In genomic region chr14:20791199-20791996, GRCh38 we compare ENCODE assay signal across 18 cellular contexts. TPM values are rescaled to one million over a fixed set of nuclear protein-coding genes. Genes with fewer than 3 reads are reported as not detected.
DNase-seq lines count a peak whose midpoint lies in the region; ATAC-seq and TF ChIP-seq lines count a peak whose summit lies in the region.
"Had no signal": no experiment of that assay in that cellular context is flagged by ENCODE, and none has a peak within 500 bp of the region (broad histone marks: within the 10 kb centered on the region; RNA-seq: fewer than 3 reads in every experiment).

No MANE protein-coding gene starts in this region.

- H3K9ac ChIP-seq in endodermal cell (ENCODE audit: extremely low read depth, low read length, poor library complexity, severe bottlenecking) = no peak overlapping the region

- H3K27ac Mint-ChIP-seq in GM23338 (peak overlapping the region; percentile 17; the same call in 1 of the 2 replicates), endodermal cell (peak overlapping the region; percentile 62), type B pancreatic cell (peak overlapping the region; percentile 60)
- H3K27ac Mint-ChIP-seq: CD8-positive, alpha-beta memory T cell had no signal

- H3K27me3 Mint-ChIP-seq in GM23338 (ENCODE audit: insufficient read depth, low read depth, poor library complexity) (peaks cover 4% of the 10 kb centered on the region), endodermal cell (ENCODE audit: insufficient read depth) (no peaks in the 10 kb centered on the region), type B pancreatic cell (no peaks in the 10 kb centered on the region)
- H3K27me3 Mint-ChIP-seq: CD8-positive, alpha-beta memory T cell had no signal

- H3F3A ChIP-seq in GM23338 (replicated peaks; ENCODE audit: low read depth) = no peaks in the 10 kb centered on the region

- H3K27me3 ChIP-seq in GM23338 (ENCODE audit: insufficient read depth) (no peaks in the 10 kb centered on the region), endodermal cell (ENCODE audit: control insufficient read depth, insufficient read depth, low read length, poor library complexity, severe bottlenecking) (no peaks in the 10 kb centered on the region)
- H3K27me3 ChIP-seq: Peyer's patch had no signal

- no peaks in the 10 kb centered on the region for H3K79me2 ChIP-seq in GM23338 (replicated peaks; ENCODE audit: insufficient read depth)

- no peak for DNase-seq in GM23338 (ENCODE audit: low spot score)
- DNase-seq in NOMO-1 treated with DMSO at 0.1 percent for 48 hours (lab: John Stamatoyannopoulos, UW; ENCODE audit: unreplicated experiment) = peak; percentile 90
- no peak for DNase-seq in endodermal cell
- DNase-seq in type B pancreatic cell (ENCODE audit: extremely low spot score, unreplicated experiment) = no peak
- no peak for DNase-seq in cardiac septum (ENCODE audit: low spot score)
- no peak for DNase-seq in NCI-H1417 (lab: John Stamatoyannopoulos, UW)
- no peak for DNase-seq in HCEC 1CT
- DNase-seq: CD8-positive, alpha-beta memory T cell; GF-D8; H7; Kasumi-1; NCI-H1048; NCI-H1694; NCI-H69; NK-92 treated with Interleukin-12 subunit alpha and Interleukin-12 subunit beta, amount 100 ng/mL, for 24 hours; Peyer's patch; SHP77 treated with DMSO at 0.1 percent for 48 hours had no signal

- H3K9me2 ChIP-seq in GM23338 (ENCODE audit: insufficient read depth) = no peaks in the 10 kb centered on the region

- H3K4me1 Mint-ChIP-seq in GM23338 (peaks cover 28% of the 10 kb centered on the region), endodermal cell (peaks cover 56% of the 10 kb centered on the region), type B pancreatic cell (ENCODE audit: unreplicated experiment) (no peaks in the 10 kb centered on the region)

- intact Hi-C loops in cardiac septum (cut with DNase I) = no loop called here

- H3K4me3 Mint-ChIP-seq in GM23338 (no peak overlapping the region), endodermal cell (no peak overlapping the region), type B pancreatic cell (peak overlapping the region; percentile 59)
- H3K4me3 Mint-ChIP-seq: CD8-positive, alpha-beta memory T cell had no signal

- H3K9me3 Mint-ChIP-seq in GM23338 (no peaks in the 10 kb centered on the region), endodermal cell (no peaks in the 10 kb centered on the region), type B pancreatic cell (peaks cover 4% of the 10 kb centered on the region)
- H3K9me3 Mint-ChIP-seq: CD8-positive, alpha-beta memory T cell had no signal

- H3K27ac ChIP-seq in GM23338 (ENCODE audit: low read depth) (no peak overlapping the region), endodermal cell (ENCODE audit: low read depth, low read length) (no peak overlapping the region)
- H3K27ac ChIP-seq: Peyer's patch had no signal

- H2AFZ ChIP-seq in GM23338 = peak overlapping the region; percentile 61; the same call in 1 of the 2 replicates

- H3K4me2 ChIP-seq in GM23338 = no peak overlapping the region

- no peak for ATAC-seq in GM23338

- TF ChIP-seq CTCF in GM23338 (conservative IDR thresholded peaks at IDR 0.05; ENCODE audit: low read depth in 2 of 2) = no peak
- no peak for TF ChIP-seq CTCF in endodermal cell (conservative IDR thresholded peaks at IDR 0.05)
- no peak for TF ChIP-seq CTCF in type B pancreatic cell (conservative IDR thresholded peaks at IDR 0.05)

- H3K36me3 Mint-ChIP-seq in GM23338 (ENCODE audit: low read depth) (no peaks in the 10 kb centered on the region), endodermal cell (ENCODE audit: low read depth) (no peaks in the 10 kb centered on the region), type B pancreatic cell (peaks cover 3% of the 10 kb centered on the region)

- H4K20me1 ChIP-seq in GM23338 (replicated peaks; ENCODE audit: insufficient read depth) = no peaks in the 10 kb centered on the region

- 78 to 82% methylated on average over 5 to 8 of the region's 9 CpGs for WGBS in endodermal cell (ENCODE audit: insufficient coverage in 1 of 2, insufficient read length in 1 of 2), 2 experiments

- H3K9me3 ChIP-seq in endodermal cell (ENCODE audit: control insufficient read depth, low read length) = no peaks in the 10 kb centered on the region
- H3K9me3 ChIP-seq: Peyer's patch had no signal

- H3K4me3 ChIP-seq in GM23338 (no peak overlapping the region), endodermal cell (ENCODE audit: low read length) (no peak overlapping the region)
- H3K4me3 ChIP-seq: Peyer's patch had no signal

- H3K4me1 ChIP-seq in GM23338 (ENCODE audit: insufficient read depth) (peaks cover 14% of the 10 kb centered on the region), endodermal cell (ENCODE audit: control insufficient read depth, insufficient read depth, low read length) (peaks cover 18% of the 10 kb centered on the region)
- H3K4me1 ChIP-seq: Peyer's patch had no signal

- no peaks in the 10 kb centered on the region for H3K36me3 ChIP-seq in GM23338 (ENCODE audit: insufficient read depth)
- H3K36me3 ChIP-seq in endodermal cell (ENCODE audit: control insufficient read depth, insufficient read depth, low read length) = no peaks in the 10 kb centered on the region
- H3K36me3 ChIP-seq: Peyer's patch had no signal

TF ChIP-seq in GM23338, 12 proteins besides CTCF, POLR2A, EP300 and RAD21 (continues in another document):
- TF ChIP-seq EZH2phosphoT487 (IDR thresholded peaks at IDR 0.05; ENCODE audit: unreplicated experiment) = no peak

RNA-seq across cellular contexts. Expression of gene RNASE6, which starts 10.3 kb away (rescaled TPM):
- 0.45 TPM in 1 of 2 replicates, not detected in the other for total RNA-seq in GM23338 (2014; rRNA removed; shearing (Covaris generic))
- not detected in 2 replicates for polyA plus RNA-seq in GM23338 (2016; fragmentation: Nextera tagmentation; extraction: Ambion mirVana)
- not detected for total RNA-seq in endodermal cell
- not detected for polyA plus RNA-seq in endodermal cell (2013, experiment 1 of 2)
- polyA plus RNA-seq in endodermal cell (2013, experiment 2 of 2) = 0.33 TPM
- 0.97 and 1.1 TPM in 2 replicates for total RNA-seq in type B pancreatic cell (ENCODE audit: low replicate concordance)
- total RNA-seq in cardiac septum = 3.1 TPM
- polyA plus RNA-seq: BJ had no signal

RNA-seq across cellular contexts. Expression of gene RNASE1, which starts 11.2 kb away (rescaled TPM):
- total RNA-seq in GM23338 (2014; rRNA removed; shearing (Covaris generic)) = 0.56 TPM in 1 of 2 replicates, not detected in the other
- polyA plus RNA-seq in GM23338 (2016; fragmentation: Nextera tagmentation; extraction: Ambion mirVana) = 1.7 and 2.0 TPM in 2 replicates
- total RNA-seq in endodermal cell (10 to 100 TPM in 1 of 2 donors, 1 to 10 TPM in 1; 9.9 to 10.7 TPM), type B pancreatic cell (ENCODE audit: low replicate concordance) (476 and 793 TPM in 2 replicates), cardiac septum (171 TPM)
- 41.2 TPM for polyA plus RNA-seq in endodermal cell (2013, experiment 1 of 2)
- polyA plus RNA-seq in endodermal cell (2013, experiment 2 of 2) = 25.8 TPM
- polyA plus RNA-seq: BJ; CD8-positive, alpha-beta memory T cell had no signal

RNA-seq across cellular contexts. Expression of gene EDDM3B, which starts 23.2 kb away (rescaled TPM):
- total RNA-seq in GM23338 (2014; rRNA removed; shearing (Covaris generic)) = not detected in 2 replicates
- polyA plus RNA-seq in GM23338 (2016; fragmentation: Nextera tagmentation; extraction: Ambion mirVana) = not detected in 2 replicates
- total RNA-seq in endodermal cell (not detected), type B pancreatic cell (ENCODE audit: low replicate concordance) (not detected in 2 replicates), cardiac septum (not detected)
- polyA plus RNA-seq in endodermal cell (2013, experiment 1 of 2) = not detected
- not detected for polyA plus RNA-seq in endodermal cell (2013, experiment 2 of 2)
- total RNA-seq: CD8-positive, alpha-beta memory T cell; H7; Peyer's patch had no signal
- polyA plus RNA-seq: BJ; CD8-positive, alpha-beta memory T cell had no signal

RNA-seq across cellular contexts. Expression of gene EDDM3A, which starts 45.7 kb away (rescaled TPM):
- not detected in 2 replicates for total RNA-seq in GM23338 (2014; rRNA removed; shearing (Covaris generic))
- polyA plus RNA-seq in GM23338 (2016; fragmentation: Nextera tagmentation; extraction: Ambion mirVana) = not detected in 2 replicates
- not detected for total RNA-seq in endodermal cell
- polyA plus RNA-seq in endodermal cell (2013, experiment 1 of 2) = not detected
- polyA plus RNA-seq in endodermal cell (2013, experiment 2 of 2) = not detected
- not detected in 2 replicates for total RNA-seq in type B pancreatic cell (ENCODE audit: low replicate concordance)
- not detected for total RNA-seq in cardiac septum
- total RNA-seq: CD8-positive, alpha-beta memory T cell; H7; Peyer's patch had no signal
- polyA plus RNA-seq: BJ; CD8-positive, alpha-beta memory T cell had no signal

Comparison
In these comparisons a context has a peak if more than half of its experiments do, and no peak if none do; other contexts are left out.
1. RNA of gene RNASE1, which starts 11.2 kb away (total RNA-seq): 476 to 793 TPM in type B pancreatic cell and 171 TPM in cardiac septum (single experiment); 9.9 to 10.7 TPM in endodermal cell and 0.56 TPM in GM23338; every median in the first group is over 10 times any median in the second.
2. Peak in every context shown above with its lines, with median percentiles within 50 percentile points of each other: H3K27ac Mint-ChIP-seq.